ENCODE assay signal across 15 cellular contexts in the genomic region with DNA sequence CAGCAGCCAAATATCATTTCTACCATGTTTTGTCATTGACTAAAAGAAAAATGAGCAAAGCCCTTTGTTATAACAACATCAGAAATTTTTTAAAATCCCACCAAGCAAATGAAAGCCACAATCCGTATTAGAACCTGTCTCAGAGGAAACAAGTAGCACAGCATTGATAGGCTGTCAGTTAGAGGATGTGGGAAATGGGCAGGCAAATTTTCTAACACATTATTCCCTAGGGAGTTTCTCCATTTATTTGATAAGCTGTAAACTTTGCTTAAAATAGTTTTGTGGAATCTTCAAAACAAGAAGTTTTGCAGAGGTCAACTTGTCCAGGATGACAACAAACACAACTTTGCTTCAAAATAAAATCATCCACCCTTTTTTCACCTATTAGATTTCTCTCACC. TPM values are rescaled to one million over a fixed set of nuclear protein-coding genes. Genes with fewer than 3 reads are reported as not detected.
A peak's percentile ranks its signal among the peaks of the same experiment; 100 is the strongest.
DNase-seq lines count a peak whose midpoint lies in the region; ATAC-seq and TF ChIP-seq lines count a peak whose summit lies in the region.
"Had no signal": no experiment of that assay in that cellular context is flagged by ENCODE, and none has a peak within 500 bp of the region (broad histone marks: within the 10 kb centered on the region; RNA-seq: fewer than 3 reads in every experiment).

No MANE protein-coding gene starts in this region.

- H3K27me3 ChIP-seq in esophagus muscularis mucosa (no peaks in the 10 kb centered on the region), stomach smooth muscle (ENCODE audit: control insufficient read depth in 1 of 2, insufficient read depth in 2 of 2, low read length in 2 of 2) (no peaks in the 10 kb centered on the region)
- H3K27me3 ChIP-seq: body of pancreas had no signal

- H3K9ac ChIP-seq in stomach smooth muscle (ENCODE audit: low read length in 2 of 2) = no peak overlapping the region

- ATAC-seq in GM19025 (IDR thresholded peaks at IDR 0.05; ENCODE audit: low read depth, unreplicated experiment) = peak; percentile 41
- ATAC-seq in HG03097 (IDR thresholded peaks at IDR 0.05; ENCODE audit: low FRiP score, unreplicated experiment) = peak; percentile 44
- ATAC-seq in activated T-helper 17 cell treated with anti-CD3 and anti-CD28 coated beads, Interleukin-2, amount 50 U/mL, for 72 hours (replicated peaks) = no peak
- ATAC-seq in GM21447 (IDR thresholded peaks at IDR 0.05; ENCODE audit: unreplicated experiment) = no peak
- ATAC-seq: activated CD8-positive, alpha-beta T cell treated with anti-CD3 and anti-CD28 coated beads for 36 hours; effector memory CD8-positive, alpha-beta T cell had no signal

- H3K36me3 ChIP-seq in esophagus muscularis mucosa (no peaks in the 10 kb centered on the region), stomach smooth muscle (ENCODE audit: control insufficient read depth in 2 of 2, insufficient read depth in 2 of 2, low read length in 2 of 2) (no peaks in the 10 kb centered on the region)
- H3K36me3 ChIP-seq: prostate gland, SJSA1 had no signal

- H3K4me3 ChIP-seq in esophagus muscularis mucosa (no peak overlapping the region), stomach smooth muscle (ENCODE audit: low read length in 2 of 2) (no peak overlapping the region)
- H3K4me3 ChIP-seq: body of pancreas, prostate gland, SJSA1 had no signal

- DNase-seq in esophagus muscularis mucosa (ENCODE audit: extremely low spot score) = no peak
- DNase-seq in activated T-cell treated with anti-CD3 and anti-CD28 coated beads, Interleukin-2, amount 50 U/mL, for 48 hours = no peak
- DNase-seq: activated CD8-positive, alpha-beta T cell treated with anti-CD3 and anti-CD28 coated beads for 36 hours; activated gamma-delta T cell; body of pancreas; effector memory CD8-positive, alpha-beta T cell; NCI-H1092 had no signal

- peaks cover 21% of the 10 kb centered on the region for H3K27me3 Mint-ChIP-seq in activated T-helper 17 cell treated with anti-CD3 and anti-CD28 coated beads, Interleukin-2, amount 50 U/mL, for 72 hours

- H3K27ac ChIP-seq in esophagus muscularis mucosa (replicated peaks in 1 of 4) = peak overlapping the region; percentile 29 to 84 (median 80)
- peak overlapping the region; percentile 53 for H3K27ac ChIP-seq in stomach smooth muscle (ENCODE audit: low read length)
- H3K27ac ChIP-seq: body of pancreas, prostate gland, SJSA1 had no signal

- no peak for TF ChIP-seq EP300 in esophagus muscularis mucosa (IDR thresholded peaks at IDR 0.05)

- no peak overlapping the region for H3K4me3 Mint-ChIP-seq in activated T-helper 17 cell treated with anti-CD3 and anti-CD28 coated beads, Interleukin-2, amount 50 U/mL, for 72 hours
- H3K4me3 Mint-ChIP-seq: activated CD8-positive, alpha-beta T cell treated with anti-CD3 and anti-CD28 coated beads for 36 hours; effector memory CD8-positive, alpha-beta T cell had no signal

- 46% methylated on average over 1 of the region's 1 CpG for WGBS in esophagus muscularis mucosa

- peaks cover 18 to 56% (median 46%) of the 10 kb centered on the region in 4 donors for H3K4me1 ChIP-seq in esophagus muscularis mucosa
- peaks cover 23% of the 10 kb centered on the region for H3K4me1 ChIP-seq in stomach smooth muscle (ENCODE audit: control insufficient read depth, insufficient read depth, low read length)
- H3K4me1 ChIP-seq: body of pancreas, prostate gland had no signal

- no peaks in the 10 kb centered on the region for H3K4me1 Mint-ChIP-seq in activated T-helper 17 cell treated with anti-CD3 and anti-CD28 coated beads, Interleukin-2, amount 50 U/mL, for 72 hours

- no peaks in the 10 kb centered on the region for H3K36me3 Mint-ChIP-seq in activated T-helper 17 cell treated with anti-CD3 and anti-CD28 coated beads, Interleukin-2, amount 50 U/mL, for 72 hours (ENCODE audit: low read depth)

- TF ChIP-seq CTCF in esophagus muscularis mucosa (IDR thresholded peaks at IDR 0.05) = no peak

- H3K9me3 Mint-ChIP-seq in activated T-helper 17 cell treated with anti-CD3 and anti-CD28 coated beads, Interleukin-2, amount 50 U/mL, for 72 hours = no peaks in the 10 kb centered on the region
- H3K9me3 Mint-ChIP-seq: effector memory CD8-positive, alpha-beta T cell had no signal

- intact Hi-C loops in esophagus muscularis mucosa (cut with DNase I) = loop anchor here (2.0 kb wide), 1 partner anchor 21 kb away; no protein-coding TSS in a partner anchor

- TF ChIP-seq POLR2A in esophagus muscularis mucosa (IDR thresholded peaks at IDR 0.05; ENCODE audit: low read depth) = no peak

- H3K27ac Mint-ChIP-seq in activated T-helper 17 cell treated with anti-CD3 and anti-CD28 coated beads, Interleukin-2, amount 50 U/mL, for 72 hours = no peak overlapping the region
- H3K27ac Mint-ChIP-seq: activated CD8-positive, alpha-beta T cell treated with anti-CD3 and anti-CD28 coated beads for 36 hours; effector memory CD8-positive, alpha-beta T cell; IgD-negative memory B cell had no signal

- H3K9me3 ChIP-seq in esophagus muscularis mucosa = no peaks in the 10 kb centered on the region
- H3K9me3 ChIP-seq in stomach smooth muscle (ENCODE audit: control insufficient read depth in 2 of 2, low read length in 2 of 2) = no peaks in the 10 kb centered on the region
- H3K9me3 ChIP-seq: body of pancreas, prostate gland, SJSA1 had no signal

RNA-seq across cellular contexts. Expression of a gene that starts 53.6 kb away (rescaled TPM):
- total RNA-seq in esophagus muscularis mucosa = 100 to 1,000 TPM; 106 to 166 (median 121) TPM
- 10 to 100 TPM; 20.8 to 27.5 TPM for total RNA-seq in activated T-helper 17 cell treated with anti-CD3 and anti-CD28 coated beads, Interleukin-2, amount 50 U/mL, for 72 hours

Comparison
In these comparisons a context has a peak if more than half of its experiments do, and no peak if none do; other contexts are left out.
1. ATAC-seq: peak in GM19025 (single experiment) and HG03097 (single experiment); none in activated T-helper 17 cell treated with anti-CD3 and anti-CD28 coated beads, Interleukin-2, amount 50 U/mL, for 72 hours (single experiment) and GM21447 (single experiment).